In genomic region chr18:9641081-9641480, GRCh38 we compare ENCODE assay signal across 1 cellular context.
TF ChIP-seq lines count a peak whose summit lies in the region.

No MANE protein-coding gene starts in this region.

TF ChIP-seq in K562, 482 proteins besides CTCF, POLR2A, EP300 and RAD21:
- TF ChIP-seq GATA2 (CRISPR knock-in tag; IDR thresholded peaks at IDR 0.05) (0 out of 2 replicates have a peak, but pooled peaks have one; percentile 18), ZNF121 (CRISPR knock-in tag; conservative IDR thresholded peaks at IDR 0.05) (0 out of 2 replicates have a peak, but pooled peaks have one; percentile 24), ZBTB2 (IDR thresholded peaks at IDR 0.05) (peak; percentile 27; the same call in 1 of the 2 replicates), DACH1 (IDR thresholded peaks at IDR 0.05; ENCODE audit: partially characterized antibody) (peak; percentile 94)
